ENCODE assay signal across 1 cellular context in the genomic region with DNA sequence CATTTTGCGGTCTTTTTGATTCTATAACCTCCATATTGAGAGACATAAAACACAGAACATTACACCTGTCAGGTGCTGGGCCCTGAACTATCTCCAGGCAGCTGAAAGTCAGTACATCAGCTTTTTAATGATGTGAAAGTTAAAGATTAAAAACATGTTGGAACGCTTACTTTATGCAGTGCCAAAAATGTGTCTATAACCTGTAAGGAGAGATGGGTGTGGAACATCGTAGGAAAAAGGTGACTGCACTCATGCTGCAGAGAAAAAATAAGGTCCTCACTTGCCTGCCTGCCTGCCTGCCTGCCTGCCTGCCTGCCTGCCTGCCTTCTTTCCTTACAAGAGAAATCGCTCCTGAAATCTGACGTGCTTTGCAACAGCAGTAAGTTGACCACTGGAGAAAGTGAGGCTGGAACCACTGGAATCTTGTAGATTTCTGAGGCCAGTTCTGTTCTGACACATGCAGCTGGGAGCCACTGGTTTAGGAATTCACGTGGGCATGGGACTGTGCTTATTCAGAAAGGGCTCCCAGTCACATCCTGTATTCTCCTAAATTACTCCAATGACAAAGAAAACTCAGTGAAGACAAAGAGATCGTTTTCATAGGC.
TF ChIP-seq lines count a peak whose summit lies in the region.

No MANE protein-coding gene starts in this region.

TF ChIP-seq in GM23338, 12 proteins besides CTCF, POLR2A, EP300 and RAD21 (continued from another document):
- TF ChIP-seq, protein P1, sequence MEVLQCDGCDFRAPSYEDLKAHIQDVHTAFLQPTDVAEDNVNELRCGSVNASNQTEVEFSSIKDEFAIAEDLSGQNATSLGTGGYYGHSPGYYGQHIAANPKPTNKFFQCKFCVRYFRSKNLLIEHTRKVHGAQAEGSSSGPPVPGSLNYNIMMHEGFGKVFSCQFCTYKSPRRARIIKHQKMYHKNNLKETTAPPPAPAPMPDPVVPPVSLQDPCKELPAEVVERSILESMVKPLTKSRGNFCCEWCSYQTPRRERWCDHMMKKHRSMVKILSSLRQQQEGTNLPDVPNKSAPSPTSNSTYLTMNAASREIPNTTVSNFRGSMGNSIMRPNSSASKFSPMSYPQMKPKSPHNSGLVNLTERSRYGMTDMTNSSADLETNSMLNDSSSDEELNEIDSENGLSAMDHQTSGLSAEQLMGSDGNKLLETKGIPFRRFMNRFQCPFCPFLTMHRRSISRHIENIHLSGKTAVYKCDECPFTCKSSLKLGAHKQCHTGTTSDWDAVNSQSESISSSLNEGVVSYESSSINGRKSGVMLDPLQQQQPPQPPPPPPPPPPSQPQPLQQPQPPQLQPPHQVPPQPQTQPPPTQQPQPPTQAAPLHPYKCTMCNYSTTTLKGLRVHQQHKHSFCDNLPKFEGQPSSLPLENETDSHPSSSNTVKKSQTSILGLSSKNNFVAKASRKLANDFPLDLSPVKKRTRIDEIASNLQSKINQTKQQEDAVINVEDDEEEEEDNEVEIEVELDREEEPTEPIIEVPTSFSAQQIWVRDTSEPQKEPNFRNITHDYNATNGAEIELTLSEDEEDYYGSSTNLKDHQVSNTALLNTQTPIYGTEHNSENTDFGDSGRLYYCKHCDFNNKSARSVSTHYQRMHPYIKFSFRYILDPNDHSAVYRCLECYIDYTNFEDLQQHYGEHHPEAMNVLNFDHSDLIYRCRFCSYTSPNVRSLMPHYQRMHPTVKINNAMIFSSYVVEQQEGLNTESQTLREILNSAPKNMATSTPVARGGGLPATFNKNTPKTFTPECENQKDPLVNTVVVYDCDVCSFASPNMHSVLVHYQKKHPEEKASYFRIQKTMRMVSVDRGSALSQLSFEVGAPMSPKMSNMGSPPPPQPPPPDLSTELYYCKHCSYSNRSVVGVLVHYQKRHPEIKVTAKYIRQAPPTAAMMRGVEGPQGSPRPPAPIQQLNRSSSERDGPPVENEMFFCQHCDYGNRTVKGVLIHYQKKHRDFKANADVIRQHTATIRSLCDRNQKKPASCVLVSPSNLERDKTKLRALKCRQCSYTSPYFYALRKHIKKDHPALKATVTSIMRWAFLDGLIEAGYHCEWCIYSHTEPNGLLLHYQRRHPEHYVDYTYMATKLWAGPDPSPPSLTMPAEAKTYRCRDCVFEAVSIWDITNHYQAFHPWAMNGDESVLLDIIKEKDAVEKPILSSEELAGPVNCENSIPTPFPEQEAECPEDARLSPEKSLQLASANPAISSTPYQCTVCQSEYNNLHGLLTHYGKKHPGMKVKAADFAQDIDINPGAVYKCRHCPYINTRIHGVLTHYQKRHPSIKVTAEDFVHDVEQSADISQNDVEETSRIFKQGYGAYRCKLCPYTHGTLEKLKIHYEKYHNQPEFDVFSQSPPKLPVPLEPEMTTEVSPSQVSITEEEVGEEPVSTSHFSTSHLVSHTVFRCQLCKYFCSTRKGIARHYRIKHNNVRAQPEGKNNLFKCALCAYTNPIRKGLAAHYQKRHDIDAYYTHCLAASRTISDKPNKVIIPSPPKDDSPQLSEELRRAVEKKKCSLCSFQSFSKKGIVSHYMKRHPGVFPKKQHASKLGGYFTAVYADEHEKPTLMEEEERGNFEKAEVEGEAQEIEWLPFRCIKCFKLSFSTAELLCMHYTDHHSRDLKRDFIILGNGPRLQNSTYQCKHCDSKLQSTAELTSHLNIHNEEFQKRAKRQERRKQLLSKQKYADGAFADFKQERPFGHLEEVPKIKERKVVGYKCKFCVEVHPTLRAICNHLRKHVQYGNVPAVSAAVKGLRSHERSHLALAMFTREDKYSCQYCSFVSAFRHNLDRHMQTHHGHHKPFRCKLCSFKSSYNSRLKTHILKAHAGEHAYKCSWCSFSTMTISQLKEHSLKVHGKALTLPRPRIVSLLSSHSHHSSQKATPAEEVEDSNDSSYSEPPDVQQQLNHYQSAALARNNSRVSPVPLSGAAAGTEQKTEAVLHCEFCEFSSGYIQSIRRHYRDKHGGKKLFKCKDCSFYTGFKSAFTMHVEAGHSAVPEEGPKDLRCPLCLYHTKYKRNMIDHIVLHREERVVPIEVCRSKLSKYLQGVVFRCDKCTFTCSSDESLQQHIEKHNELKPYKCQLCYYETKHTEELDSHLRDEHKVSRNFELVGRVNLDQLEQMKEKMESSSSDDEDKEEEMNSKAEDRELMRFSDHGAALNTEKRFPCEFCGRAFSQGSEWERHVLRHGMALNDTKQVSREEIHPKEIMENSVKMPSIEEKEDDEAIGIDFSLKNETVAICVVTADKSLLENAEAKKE (CRISPR knock-in tag; IDR thresholded peaks at IDR 0.05) = no peak
- TF ChIP-seq ZNF114 (CRISPR knock-in tag; IDR thresholded peaks at IDR 0.05) (no peak), POLR2AphosphoS5 (IDR thresholded peaks at IDR 0.05; ENCODE audit: low read depth) (no peak), EZH2 (IDR thresholded peaks at IDR 0.05; ENCODE audit: low read depth, unreplicated experiment) (no peak), CREB1 (CRISPR knock-in tag; IDR thresholded peaks at IDR 0.05; ENCODE audit: low read depth) (no peak)
